Comparison of ENCODE assay signal across 21 cellular contexts in genomic region chr2:200987137-200987536, GRCh38.
"Had no signal": no experiment of that assay in that cellular context is flagged by ENCODE, and none has a peak within 500 bp of the region (broad histone marks: within the 10 kb centered on the region; RNA-seq: fewer than 3 reads in every experiment).

No MANE protein-coding gene starts in this region.

- H3K27me3 ChIP-seq: colonic mucosa, foreskin keratinocyte, ovary, suprapubic skin, thyroid gland had no signal

- H3K4me2 ChIP-seq: smooth muscle cell had no signal

- DNase-seq: colonic mucosa; dermis blood vessel endothelial cell; endodermal cell; erythroblast; foreskin keratinocyte; kidney; left cardiac atrium; mucosa of descending colon; naive thymus-derived CD8-positive, alpha-beta T cell; nucleus accumbens; ovary; right cardiac atrium; stimulated activated CD4-positive, alpha-beta T cell treated with anti-CD3 and anti-CD28 coated beads, Interleukin-2, amount 100 ng/mL, for 48 hours; stimulated activated naive CD8-positive, alpha-beta T cell treated with anti-CD3 and anti-CD28 coated beads, Interleukin-15, Interleukin-2, amounts not matched to agents 100 U/mL and 50 U/mL, for 24 hours; thyroid gland had no signal

- ATAC-seq: foreskin keratinocyte; left cardiac atrium; mucosa of descending colon; naive thymus-derived CD8-positive, alpha-beta T cell; right cardiac atrium; stimulated activated naive CD8-positive, alpha-beta T cell treated with anti-CD3 and anti-CD28 coated beads, Interleukin-15, Interleukin-2, amounts not matched to agents 100 U/mL and 50 U/mL, for 24 hours had no signal

- H3K27me3 Mint-ChIP-seq: naive thymus-derived CD8-positive, alpha-beta T cell; type B pancreatic cell had no signal

- H3K4me3 Mint-ChIP-seq: endodermal cell; naive thymus-derived CD8-positive, alpha-beta T cell; neural crest cell; type B pancreatic cell had no signal

- H3K9me3 Mint-ChIP-seq: endodermal cell; naive thymus-derived CD8-positive, alpha-beta T cell; neural crest cell; type B pancreatic cell had no signal

- FAIRE-seq: endothelial cell of umbilical vein, urothelium cell line had no signal

- H3K27ac Mint-ChIP-seq: endodermal cell, type B pancreatic cell had no signal

- H3K4me1 Mint-ChIP-seq: endodermal cell; naive thymus-derived CD8-positive, alpha-beta T cell; neural crest cell had no signal

- H3K4me3 ChIP-seq: colonic mucosa, mucosa of descending colon, ovary, smooth muscle cell, suprapubic skin, thyroid gland had no signal

- H3K36me3 ChIP-seq: colonic mucosa, ovary had no signal

- H3K4me1 ChIP-seq: colonic mucosa, foreskin keratinocyte, suprapubic skin, thyroid gland had no signal

- H3K9me3 ChIP-seq: colonic mucosa, mucosa of descending colon, ovary, suprapubic skin, thyroid gland had no signal

- H3K27ac ChIP-seq: colonic mucosa, foreskin keratinocyte, ovary, suprapubic skin, thyroid gland had no signal
